In the genomic region with DNA sequence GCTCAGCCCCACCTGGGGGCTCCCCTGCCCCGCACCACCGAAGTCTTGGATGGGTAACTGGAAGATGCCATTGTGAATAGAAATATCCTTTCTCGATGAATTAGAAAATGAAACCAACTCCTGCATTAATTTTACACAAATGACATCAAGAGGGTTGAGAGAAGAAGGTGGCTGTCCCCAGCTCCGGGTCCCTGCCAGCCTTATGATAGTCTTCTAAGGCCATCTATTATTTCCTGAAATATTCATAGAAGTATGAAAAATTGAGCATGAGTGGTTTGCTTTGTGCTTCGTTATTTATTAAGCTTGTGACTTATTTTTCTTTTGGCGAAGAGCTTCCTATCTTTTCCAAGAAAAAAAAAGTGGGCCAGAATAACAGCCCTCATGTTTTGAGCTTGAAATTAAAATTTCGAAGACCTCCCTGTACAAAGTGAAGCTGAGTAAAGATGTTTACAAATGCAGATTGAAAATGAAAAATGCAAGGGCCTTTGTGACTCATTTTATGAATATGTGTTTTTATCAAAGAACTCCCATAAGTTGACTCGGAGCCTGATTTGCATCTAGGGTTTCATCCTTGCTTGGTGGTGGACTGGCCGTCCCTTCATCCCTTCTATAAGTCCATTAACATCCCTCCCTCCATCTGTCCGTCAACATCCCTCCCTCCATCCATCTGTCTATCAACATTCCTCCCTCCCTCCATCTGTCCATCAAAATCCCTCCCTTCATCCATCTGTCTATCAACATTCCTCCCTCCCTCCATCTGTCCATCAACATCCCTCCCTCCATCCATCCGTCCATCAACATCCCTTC, we compare ENCODE assay signal across 8 cellular contexts. TPM values are rescaled to one million over a fixed set of nuclear protein-coding genes. Genes with fewer than 3 reads are reported as not detected.
DNase-seq lines count a peak whose midpoint lies in the region; ATAC-seq and TF ChIP-seq lines count a peak whose summit lies in the region.

No MANE protein-coding gene starts in this region.

- H3K4me1 ChIP-seq in Loucy (ENCODE audit: insufficient read depth, low read length, poor library complexity, severe bottlenecking) (no peaks in the 10 kb centered on the region), parathyroid adenoma (peaks cover 10% of the 10 kb centered on the region)

- H3K9me2 ChIP-seq in Loucy (replicated peaks; ENCODE audit: low read depth, low read length) = no peaks in the 10 kb centered on the region

- H4K20me1 ChIP-seq in Loucy (ENCODE audit: insufficient read depth, low read length, poor library complexity, severe bottlenecking) = no peaks in the 10 kb centered on the region

- TF ChIP-seq CTCF in AG04449 (IDR thresholded peaks at IDR 0.05; ENCODE audit: insufficient read depth, low read length, missing control alignments) (no peak), Loucy (conservative IDR thresholded peaks at IDR 0.05; ENCODE audit: low read length) (no peak), epithelial cell of proximal tubule (conservative IDR thresholded peaks at IDR 0.05; ENCODE audit: low read depth, low read length) (no peak), parathyroid adenoma (IDR thresholded peaks at IDR 0.05) (no peak)

- H3K4me2 ChIP-seq in Loucy (ENCODE audit: low read depth, low read length, poor library complexity, severe bottlenecking) (no peak overlapping the region), parathyroid adenoma (ENCODE audit: low read length) (peak overlapping the region; percentile 86)

- no peak for DNase-seq in AG04449 (ENCODE audit: low read depth, low spot score)
- DNase-seq in epithelial cell of proximal tubule (ENCODE audit: low read depth) = no peak
- DNase-seq in NCI-H2171 (lab: John Stamatoyannopoulos, UW) = no peak
- no peak for DNase-seq in GM19238 (ENCODE audit: insufficient read length, low spot score)

- peak overlapping the region; percentile 12 for H3K27ac ChIP-seq in parathyroid adenoma

- POLR2A ChIA-PET in AG04449 (lab: Yijun Ruan, JAX) = no interaction called here

- H3K27me3 ChIP-seq in Loucy (ENCODE audit: insufficient read depth, low read length, poor library complexity, severe bottlenecking) (no peaks in the 10 kb centered on the region), parathyroid adenoma (ENCODE audit: control insufficient read depth, insufficient read depth, low read length) (no peaks in the 10 kb centered on the region)

- H3K4me3 ChIP-seq in AG04449 (ENCODE audit: low read depth, low read length) (peak overlapping the region; percentile 62), Loucy (ENCODE audit: low read length, poor library complexity, severe bottlenecking) (peak overlapping the region; percentile 9), epithelial cell of proximal tubule (ENCODE audit: low read depth, low read length) (peak overlapping the region; percentile 67), parathyroid adenoma (ENCODE audit: low read depth, low read length) (peak overlapping the region; percentile 67)

- no peaks in the 10 kb centered on the region for H3F3A ChIP-seq in Loucy (ENCODE audit: low read depth)

- H3K79me2 ChIP-seq in Loucy (ENCODE audit: insufficient read depth, low read length) (no peaks in the 10 kb centered on the region), parathyroid adenoma (no peaks in the 10 kb centered on the region)

- no peak overlapping the region for H2AFZ ChIP-seq in Loucy (ENCODE audit: low read length)
- H2AFZ ChIP-seq in parathyroid adenoma = peak overlapping the region; percentile 65

- ATAC-seq in GM19463 (IDR thresholded peaks at IDR 0.05; ENCODE audit: unreplicated experiment) (peak; percentile 47), HG02571 (IDR thresholded peaks at IDR 0.05; ENCODE audit: unreplicated experiment) (no peak)

- CTCF ChIA-PET in AG04449 (lab: Yijun Ruan, JAX) = interaction anchor here (1.4 to 1.7 kb wide), 2 partner anchors 14 to 23 kb away, joined by 5 to 6 read pairs; no protein-coding TSS in a partner anchor

- H3K9ac ChIP-seq in Loucy (ENCODE audit: low read depth, low read length, poor library complexity, severe bottlenecking) = no peak overlapping the region
- H3K9ac ChIP-seq in parathyroid adenoma = no peak overlapping the region

- H3K9me3 ChIP-seq in Loucy (ENCODE audit: insufficient read depth, low read depth, low read length) = no peaks in the 10 kb centered on the region; the same call in 1 of the 2 replicates
- H3K9me3 ChIP-seq in parathyroid adenoma (ENCODE audit: control insufficient read depth, low read length) = no peaks in the 10 kb centered on the region

- no peaks in the 10 kb centered on the region for H3K36me3 ChIP-seq in Loucy (ENCODE audit: insufficient read depth, low read length)
- H3K36me3 ChIP-seq in parathyroid adenoma (ENCODE audit: control insufficient read depth, insufficient read depth, low read length) = no peaks in the 10 kb centered on the region

RNA-seq across cellular contexts. Expression of gene CFAP46, which starts 20.5 kb away (rescaled TPM):
- 1.1 and 2.2 TPM in 2 replicates for total RNA-seq in epithelial cell of proximal tubule

Comparison
In these comparisons a context has a peak if more than half of its experiments do, and no peak if none do; other contexts are left out.
1. H3K4me3 ChIP-seq: peak in every context shown above with its lines; median percentile 67 in epithelial cell of proximal tubule; 67 in parathyroid adenoma; 62 in AG04449; 9 in Loucy.